ENCODE assay signal across 13 cellular contexts in the genomic region with DNA sequence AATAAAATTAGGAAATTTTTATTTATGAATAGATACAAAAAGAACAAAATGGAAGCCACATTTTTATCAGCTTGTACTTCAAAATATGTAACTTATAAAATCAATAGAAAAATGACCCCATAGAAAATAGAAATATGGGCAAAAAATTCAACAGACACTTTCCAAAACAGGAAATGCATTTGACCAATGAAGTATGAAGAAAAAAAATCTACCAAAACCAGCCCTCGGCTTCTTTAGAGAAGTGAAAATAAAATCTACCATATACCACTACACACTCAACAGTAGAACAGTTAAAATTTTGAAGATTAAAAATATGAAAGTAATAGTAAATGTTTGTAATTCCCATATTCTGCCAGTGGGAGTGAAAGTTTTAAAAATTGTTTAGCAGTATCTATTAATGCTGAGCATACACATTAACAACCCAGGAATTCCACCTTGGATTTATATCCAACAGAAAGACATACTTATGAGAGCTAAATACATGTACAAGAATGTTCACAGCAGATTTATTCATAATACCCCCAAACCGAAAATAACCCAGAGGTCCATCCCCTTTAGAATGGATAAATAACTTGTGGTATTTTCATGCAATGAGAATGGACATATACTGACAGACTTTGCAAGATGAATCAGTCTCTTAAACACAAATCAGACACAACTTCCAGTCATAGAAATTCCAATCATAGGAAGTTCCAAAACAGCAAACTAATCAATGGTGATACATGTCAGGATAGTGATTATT.
DNase-seq lines count a peak whose midpoint lies in the region; ATAC-seq and TF ChIP-seq lines count a peak whose summit lies in the region.
"Had no signal": no experiment of that assay in that cellular context is flagged by ENCODE, and none has a peak within 500 bp of the region (broad histone marks: within the 10 kb centered on the region; RNA-seq: fewer than 3 reads in every experiment).

No MANE protein-coding gene starts in this region.

- no peak overlapping the region for H2AFZ ChIP-seq in PC-3 (ENCODE audit: low read length)

- no peaks in the 10 kb centered on the region for H4K20me1 ChIP-seq in PC-3 (ENCODE audit: low read length)

- in situ Hi-C loops in ACHN (cut with HindIII; ENCODE audit: low pct_ligation_motif_present, low pct_unique_long_range_greater_than_20kb, low sequenced_read_pairs) = no loop called here

- H3K9ac ChIP-seq in colonic mucosa (ENCODE audit: low read depth in 2 of 2, low read length in 2 of 2) = no peak overlapping the region
- H3K9ac ChIP-seq in PC-3 (ENCODE audit: low read length) = no peak overlapping the region

- H3K4me3 ChIP-seq in colonic mucosa (no peak overlapping the region), PC-3 (ENCODE audit: low read length) (no peak overlapping the region)

- H3K27me3 ChIP-seq in colonic mucosa (no peaks in the 10 kb centered on the region), PC-3 (ENCODE audit: low read length) (peaks cover 44% of the 10 kb centered on the region; the same call in 1 of the 2 replicates)

- no TSS peak for BruUV-seq in PC-3 (replicated peaks; lab: Mats Ljungman, UMichigan)

- H3K4me1 ChIP-seq in colonic mucosa (no peaks in the 10 kb centered on the region), PC-3 (ENCODE audit: insufficient read depth, low read length) (no peaks in the 10 kb centered on the region)

- H3F3A ChIP-seq in PC-3 (ENCODE audit: low read length, unreplicated experiment) = no peaks in the 10 kb centered on the region

- ATAC-seq in GM19328 (IDR thresholded peaks at IDR 0.05; ENCODE audit: unreplicated experiment) (peak; percentile 90), HG02678 (IDR thresholded peaks at IDR 0.05; ENCODE audit: unreplicated experiment) (peak; percentile 95), HG03432 (IDR thresholded peaks at IDR 0.05; ENCODE audit: unreplicated experiment) (peak; percentile 95), PC-3 (no peak)

- CTCF ChIA-PET in GM10248 (lab: Yijun Ruan, JAX) = no interaction called here
- CTCF ChIA-PET in PC-3 (lab: Charles Lee) = no interaction called here

- intact Hi-C loops in colonic mucosa (cut with DNase I) = no loop called here
- intact Hi-C loops in PC-3 (cut with micrococcal nuclease) = no loop called here

- H3K36me3 ChIP-seq in colonic mucosa (no peaks in the 10 kb centered on the region), PC-3 (ENCODE audit: low read depth, low read length) (no peaks in the 10 kb centered on the region)

- no peaks in the 10 kb centered on the region for H3K9me2 ChIP-seq in PC-3 (replicated peaks; ENCODE audit: low read length)

- no peak overlapping the region for H3K27ac ChIP-seq in colonic mucosa
- no peak overlapping the region for H3K27ac ChIP-seq in PC-3 (ENCODE audit: low read length)

- no peak overlapping the region for H3K4me2 ChIP-seq in PC-3 (ENCODE audit: low read length)

- TF ChIP-seq CTCF in GM10248 (IDR thresholded peaks at IDR 0.05; ENCODE audit: control extremely low read depth, extremely low read depth, low read depth, missing control alignments) (no peak), colonic mucosa (IDR thresholded peaks at IDR 0.05) (no peak), PC-3 (conservative IDR thresholded peaks at IDR 0.05; ENCODE audit: low read depth, low read length) (no peak)

- DNase-seq in GM10248 (ENCODE audit: extremely low spot score) = peak; percentile 6
- DNase-seq in NCI-H345 (lab: John Stamatoyannopoulos, UW) = no peak
- no peak for DNase-seq in ACHN
- no peak for DNase-seq in colonic mucosa
- DNase-seq in PC-3 = no peak
- DNase-seq: anterior cingulate cortex; effector CD8-positive, alpha-beta T cell; head of caudate nucleus; IMR-90; NCI-H2081 treated with DMSO at 0.1 percent for 48 hours had no signal

- no peaks in the 10 kb centered on the region for H3K79me2 ChIP-seq in PC-3 (ENCODE audit: low read length)

- H3K9me3 ChIP-seq in colonic mucosa (no peaks in the 10 kb centered on the region), PC-3 (ENCODE audit: low read length) (no peaks in the 10 kb centered on the region)

- POLR2A ChIA-PET in GM10248 (lab: Yijun Ruan, JAX) (no interaction called here), PC-3 (lab: Charles Lee; ENCODE audit: unreplicated experiment) (no interaction called here)
